ENCODE assay signal across 31 cellular contexts in the genomic region with DNA sequence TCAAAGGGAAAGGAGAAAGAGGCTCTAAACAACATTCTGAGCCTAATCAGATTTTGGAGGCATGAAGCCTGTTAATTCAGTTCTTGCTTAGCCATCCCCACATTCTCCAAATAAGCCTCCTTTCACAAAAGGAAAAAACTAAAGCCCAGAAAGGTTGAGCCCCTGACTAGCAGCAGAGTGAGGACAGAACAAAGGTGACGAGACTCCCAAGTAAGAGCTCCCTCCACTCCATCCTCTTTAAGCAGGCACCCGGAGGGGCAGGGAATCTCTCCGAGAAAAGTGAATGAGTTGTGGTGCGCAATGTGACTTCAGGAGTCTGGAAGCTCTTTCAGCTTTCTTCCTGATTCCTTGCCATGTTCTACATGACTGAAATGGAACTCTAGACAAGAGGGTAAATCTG. TPM values are rescaled to one million over a fixed set of nuclear protein-coding genes. Genes with fewer than 3 reads are reported as not detected.
"Had no signal": no experiment of that assay in that cellular context is flagged by ENCODE, and none has a peak within 500 bp of the region (broad histone marks: within the 10 kb centered on the region; RNA-seq: fewer than 3 reads in every experiment).

No MANE protein-coding gene starts in this region.

- DNase-seq: activated B cell treated with CpG ODN at 0.5 μM for 24 hours; activated CD4-positive, alpha-beta T cell treated with anti-CD3 and anti-CD28 coated beads for 48 hours; activated CD4-positive, alpha-beta T cell treated with anti-CD3 and anti-CD28 coated beads, Interleukin-2, amount 50 U/mL, for 1 hour; activated CD4-positive, alpha-beta T cell treated with anti-CD3 and anti-CD28 coated beads, Interleukin-2, amount 50 U/mL, for 48 hours; activated CD8-positive, alpha-beta memory T cell treated with anti-CD3 and anti-CD28 coated beads for 24 hours; activated CD8-positive, alpha-beta T cell treated with anti-CD3 and anti-CD28 coated beads for 36 hours; activated effector memory CD4-positive, alpha-beta T cell treated with Interleukin-2 at 50 U/mL for 16 hours; activated gamma-delta T cell treated with Interleukin-2 at 50 U/mL for 16 hours; activated naive CD4-positive, alpha-beta T cell treated with anti-CD3 and anti-CD28 coated beads, Interleukin-2, amount 50 U/mL, for 16 hours; activated naive CD4-positive, alpha-beta T cell treated with Interleukin-2 at 50 U/mL for 16 hours; activated T-cell treated with anti-CD3 and anti-CD28 coated beads, Interleukin-2, amount 50 U/mL, for 4 hours; amniotic stem cell; anterior cingulate cortex; brain microvascular endothelial cell; caudate nucleus; effector CD4-positive, alpha-beta T cell; effector memory CD8-positive, alpha-beta T cell; erythroblast; foreskin keratinocyte; gastrocnemius medialis; glutamatergic neuron; T-helper 1 cell; T-helper 17 cell; T1000; WERI-Rb-1 had no signal

- ATAC-seq: activated CD4-positive, CD25-positive, alpha-beta regulatory T cell treated with anti-CD3 and anti-CD28 coated beads, Interleukin-2, amount 50 U/mL, for 24 hours; activated CD8-positive, alpha-beta T cell treated with anti-CD3 and anti-CD28 coated beads for 36 hours; activated T-cell treated with anti-CD3 and anti-CD28 coated beads, Interleukin-2, amount 50 U/mL, for 4 hours; activated T-helper 17 cell treated with anti-CD3 and anti-CD28 coated beads, Interleukin-2, amount 50 U/mL, for 72 hours; effector memory CD8-positive, alpha-beta T cell; foreskin keratinocyte; gastrocnemius medialis; T-helper 17 cell had no signal

- H3K27ac ChIP-seq: brain microvascular endothelial cell, esophagus muscularis mucosa, foreskin keratinocyte, WERI-Rb-1 had no signal

- H3K27me3 ChIP-seq: brain microvascular endothelial cell, esophagus muscularis mucosa, gastrocnemius medialis had no signal

- H3K9me3 ChIP-seq: esophagus muscularis mucosa, gastrocnemius medialis had no signal

- H3K4me3 ChIP-seq: esophagus muscularis mucosa, gastrocnemius medialis had no signal

- H3K4me1 ChIP-seq: esophagus muscularis mucosa, foreskin keratinocyte, gastrocnemius medialis had no signal

RNA-seq across cellular contexts. Expression of gene MYBPHL, which starts 43.4 kb away (rescaled TPM):
- total RNA-seq: activated B cell treated with CpG ODN at 0.5 μM for 24 hours; activated CD8-positive, alpha-beta T cell treated with anti-CD3 and anti-CD28 coated beads for 36 hours; activated T-cell treated with anti-CD3 and anti-CD28 coated beads, Interleukin-2, amount 50 U/mL, for 4 hours; activated T-helper 17 cell treated with anti-CD3 and anti-CD28 coated beads, Interleukin-2, amount 50 U/mL, for 72 hours; astrocyte; chondrocyte; dermis microvascular lymphatic vessel endothelial cell; esophagus muscularis mucosa; T-helper 17 cell had no signal
